Comparison of ENCODE assay signal across 8 cellular contexts in the genomic region with DNA sequence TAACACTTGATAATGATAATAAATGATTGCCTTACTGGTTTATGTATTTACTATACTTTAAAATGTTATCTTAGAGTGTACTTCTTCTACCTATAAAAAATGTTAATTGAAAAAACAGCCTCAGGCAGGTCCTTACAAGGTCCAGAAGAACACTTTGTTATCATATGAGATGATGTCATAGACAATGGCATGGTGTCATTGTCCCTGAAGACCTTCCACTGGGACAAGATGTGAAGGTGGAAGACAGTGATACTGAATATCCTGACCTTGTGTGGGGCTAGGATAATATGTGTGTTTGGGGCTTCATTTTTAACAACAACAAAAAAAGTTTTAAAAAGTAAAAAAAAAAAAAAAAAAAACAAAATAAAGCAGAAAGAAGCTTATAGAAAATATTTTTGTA.
"Had no signal": no experiment of that assay in that cellular context is flagged by ENCODE, and none has a peak within 500 bp of the region (broad histone marks: within the 10 kb centered on the region; RNA-seq: fewer than 3 reads in every experiment).

No MANE protein-coding gene starts in this region.

- H3K9me3 Mint-ChIP-seq: H9 had no signal

- ATAC-seq: GM23338 had no signal

- H3K27ac Mint-ChIP-seq: GM23338, H9, IgD-negative memory B cell had no signal

- H3K4me1 Mint-ChIP-seq: IgD-negative memory B cell had no signal

- H3K4me3 ChIP-seq: GM23338 had no signal

- H3K36me3 Mint-ChIP-seq: IgD-negative memory B cell had no signal

- FAIRE-seq: H1, H54, HTR-8/SVneo had no signal

- DNase-seq: H9, HCEC 1CT, KBM-7 had no signal

- H3K4me3 Mint-ChIP-seq: GM23338, H9, IgD-negative memory B cell had no signal
